In genomic region chr1:7298145-7298544, GRCh38 we compare ENCODE assay signal across 27 cellular contexts.
DNase-seq lines count a peak whose midpoint lies in the region; FAIRE-seq and TF ChIP-seq lines count a peak whose summit lies in the region.
"Had no signal": no experiment of that assay in that cellular context is flagged by ENCODE, and none has a peak within 500 bp of the region (broad histone marks: within the 10 kb centered on the region; RNA-seq: fewer than 3 reads in every experiment).

No MANE protein-coding gene starts in this region.

- H3K27ac ChIP-seq in H9 (ENCODE audit: insufficient read length, low read depth, low read length), result peak overlapping the region; percentile 7
- peak overlapping the region; percentile 85 for H3K27ac ChIP-seq in SK-N-MC
- H3K27ac ChIP-seq in hepatocyte, result no peak overlapping the region
- H3K27ac ChIP-seq in ovary, result no peak overlapping the region
- H3K27ac ChIP-seq: breast epithelium, HL-60, prostate gland had no signal

- H3K4me3 Mint-ChIP-seq in H9, result peak overlapping the region in 1 of 2 experiments; percentile 41; a peak in 1 of 5 replicates
- H3K4me3 Mint-ChIP-seq: activated T-helper 17 cell treated with anti-CD3 and anti-CD28 coated beads, Interleukin-2, amount 50 U/mL, for 72 hours; dendritic cell treated with granulocyte-macrophage colony-stimulating factor and Interleukin-4, amounts not matched to agents 40 ng/mL and 50 ng/mL, for 4 days; memory B cell; nephron progenitor cell had no signal

- intact Hi-C loops in ovary (cut with DNase I), result no loop called here

- H3K36me3 Mint-ChIP-seq in H9 (ENCODE audit: insufficient read depth in 1 of 3, low read depth in 3 of 3), result peaks cover 7 to 12% (median 12%) of the 10 kb centered on the region in 3 experiments; a peak in 6 of 7 replicates
- H3K36me3 Mint-ChIP-seq: memory B cell had no signal

- H4K20me1 ChIP-seq in H9 (ENCODE audit: control insufficient read depth, insufficient read depth, insufficient read length), result no peaks in the 10 kb centered on the region
- no peaks in the 10 kb centered on the region for H4K20me1 ChIP-seq in hepatocyte (ENCODE audit: insufficient read depth, poor library complexity, severe bottlenecking)

- H3K23me2 ChIP-seq in H9 (ENCODE audit: insufficient read length, low read depth, low read length, poor library complexity, severe bottlenecking), result no peaks in the 10 kb centered on the region

- H3K27me3 Mint-ChIP-seq in H9 (ENCODE audit: low read depth), result no peaks in the 10 kb centered on the region; the same call in 1 of the 2 replicates

- H3K4ac ChIP-seq in H9 (ENCODE audit: low read depth, low read length), result no peak overlapping the region

- H3K56ac ChIP-seq in H9 (ENCODE audit: insufficient read length, low read depth, low read length), result no peak overlapping the region

- no peak overlapping the region for H2BK12ac ChIP-seq in H9 (ENCODE audit: insufficient read length, low read depth, low read length)

- no peak overlapping the region for H3T11ph ChIP-seq in H9 (ENCODE audit: low read length)

- H3K79me1 ChIP-seq in H9 (ENCODE audit: insufficient read depth, low read depth, low read length, poor library complexity, severe bottlenecking), result no peaks in the 10 kb centered on the region

- TF ChIP-seq POLR2A in ovary (IDR thresholded peaks at IDR 0.05), result no peak

- no peak overlapping the region for H4K91ac ChIP-seq in H9 (ENCODE audit: insufficient read length, low read depth, low read length)

- peaks cover 63 to 79% of the 10 kb centered on the region in 2 experiments for H3K4me1 Mint-ChIP-seq in H9
- H3K4me1 Mint-ChIP-seq: activated T-helper 17 cell treated with anti-CD3 and anti-CD28 coated beads, Interleukin-2, amount 50 U/mL, for 72 hours; memory B cell had no signal

- TF ChIP-seq CTCF in H9 (conservative IDR thresholded peaks at IDR 0.05), result no peak
- TF ChIP-seq CTCF in hepatocyte (IDR thresholded peaks at IDR 0.05; ENCODE audit: poor library complexity), result no peak
- no peak for TF ChIP-seq CTCF in ovary (IDR thresholded peaks at IDR 0.05)

- H3K4me1 ChIP-seq in H9 (ENCODE audit: insufficient read depth, low read length) (peaks cover 19% of the 10 kb centered on the region; the same call in 1 of the 2 replicates), hepatocyte (ENCODE audit: insufficient read depth) (peaks cover 27% of the 10 kb centered on the region), skeletal muscle satellite cell (ENCODE audit: control insufficient read depth, insufficient read depth, low read length) (peaks cover 62% of the 10 kb centered on the region), ovary (ENCODE audit: insufficient read depth) (peaks cover 5% of the 10 kb centered on the region)
- H3K4me1 ChIP-seq: prostate gland had no signal

- H3K4me2 ChIP-seq in H9 (ENCODE audit: insufficient read depth, insufficient read length, low read length), result no peak overlapping the region
- H3K4me2 ChIP-seq in hepatocyte, result peak overlapping the region; percentile 15
- peak overlapping the region; percentile 73 for H3K4me2 ChIP-seq in skeletal muscle satellite cell (ENCODE audit: low read length)

- peak overlapping the region; percentile 41 to 88 (median 81); a peak in 5 of 7 replicates for H3K27ac Mint-ChIP-seq in H9
- H3K27ac Mint-ChIP-seq: activated T-helper 17 cell treated with anti-CD3 and anti-CD28 coated beads, Interleukin-2, amount 50 U/mL, for 72 hours; dendritic cell treated with granulocyte-macrophage colony-stimulating factor and Interleukin-4, amounts not matched to agents 40 ng/mL and 50 ng/mL, for 4 days; memory B cell; nephron progenitor cell had no signal

- H2BK15ac ChIP-seq in H9 (ENCODE audit: low read depth, low read length), result no peak overlapping the region

- H3K9ac ChIP-seq in H9 (ENCODE audit: extremely low read depth, insufficient read length, low read length) (no peak overlapping the region), SK-N-MC (ENCODE audit: insufficient read length) (no peak overlapping the region), skeletal muscle satellite cell (ENCODE audit: low read depth, low read length) (peak overlapping the region; percentile 81)

- H2BK5ac ChIP-seq in H9 (ENCODE audit: insufficient read length, low read length), result no peak overlapping the region

- FAIRE-seq in urothelium cell line (lab: Jason Lieb, UNC), result no peak
- FAIRE-seq: small intestine had no signal

- no peak overlapping the region for H2BK120ac ChIP-seq in H9 (ENCODE audit: low read depth, low read length, poor library complexity, severe bottlenecking)

- no peak overlapping the region for H4K8ac ChIP-seq in H9 (replicated peaks; ENCODE audit: insufficient read length, low read depth, low read length)

- H3K9me3 Mint-ChIP-seq in H9, result peaks cover 14 to 16% of the 10 kb centered on the region in 2 experiments
- H3K9me3 Mint-ChIP-seq: dendritic cell treated with granulocyte-macrophage colony-stimulating factor and Interleukin-4, amounts not matched to agents 40 ng/mL and 50 ng/mL, for 4 days had no signal

- no peaks in the 10 kb centered on the region for H3K9me2 ChIP-seq in hepatocyte (replicated peaks; ENCODE audit: insufficient read depth)

- H3K27me3 ChIP-seq in H9 (ENCODE audit: insufficient read depth, low read length) (no peaks in the 10 kb centered on the region), hepatocyte (no peaks in the 10 kb centered on the region), skeletal muscle satellite cell (ENCODE audit: control insufficient read depth, insufficient read depth, low read length) (no peaks in the 10 kb centered on the region), ovary (no peaks in the 10 kb centered on the region)

- H3K36me3 ChIP-seq in SK-N-MC (ENCODE audit: insufficient read depth, low read length) (no peaks in the 10 kb centered on the region), hepatocyte (replicated peaks; ENCODE audit: insufficient read depth, low read depth) (no peaks in the 10 kb centered on the region), skeletal muscle satellite cell (ENCODE audit: insufficient read depth, low read length) (no peaks in the 10 kb centered on the region), ovary (no peaks in the 10 kb centered on the region)
- H3K36me3 ChIP-seq: breast epithelium, prostate gland had no signal

- H3K14ac ChIP-seq in H9 (ENCODE audit: insufficient read depth, low read length), result no peak overlapping the region

- H3K18ac ChIP-seq in H9 (ENCODE audit: insufficient read length, low read depth, low read length), result no peak overlapping the region

- H2BK20ac ChIP-seq in H9 (ENCODE audit: low read depth, low read length, poor library complexity, severe bottlenecking), result no peak overlapping the region

- H2AFZ ChIP-seq in H9 (ENCODE audit: low read length), result no peak overlapping the region
- H2AFZ ChIP-seq in hepatocyte, result no peak overlapping the region

- peak overlapping the region; percentile 29; the same call in 1 of the 2 replicates for H3K4me3 ChIP-seq in SK-N-MC
- H3K4me3 ChIP-seq in hepatocyte, result no peak overlapping the region
- H3K4me3 ChIP-seq in skeletal muscle satellite cell (ENCODE audit: low read length), result no peak overlapping the region
- H3K4me3 ChIP-seq in ovary, result no peak overlapping the region
- H3K4me3 ChIP-seq: breast epithelium, prostate gland had no signal

- no peak for DNase-seq in H9
- DNase-seq in SK-N-MC (ENCODE audit: low read depth, low spot score), result no peak
- DNase-seq in hepatocyte (ENCODE audit: low spot score), result no peak
- DNase-seq in ovary, result no peak
- no peak for DNase-seq in DMS53 treated with DMSO at 0.1 percent for 48 hours (lab: John Stamatoyannopoulos, UW; ENCODE audit: unreplicated experiment)
- no peak for DNase-seq in activated T-cell treated with anti-CD3 and anti-CD28 coated beads for 4 hours
- DNase-seq in urothelium cell line (ENCODE audit: low spot score), result no peak
- DNase-seq: activated CD4-positive, alpha-beta T cell treated with anti-CD3 and anti-CD28 coated beads for 4 hours; AML-193; DMS79 treated with DMSO at 0.1 percent for 48 hours; hypothalamus; MM.1S; NCI-H1436; NCI-H524 treated with DMSO at 0.1 percent for 48 hours; nephron progenitor cell; Right ventricle myocardium superior; small intestine; stimulated activated CD4-positive, alpha-beta T cell treated with anti-CD3 and anti-CD28 coated beads, Interleukin-4, amount 100 ng/mL, for 4 hours; T-helper 1 cell; trophoblast cell had no signal

- H3K79me2 ChIP-seq in H9 (ENCODE audit: insufficient read depth, low read length), result no peaks in the 10 kb centered on the region
- no peaks in the 10 kb centered on the region for H3K79me2 ChIP-seq in hepatocyte

- H3K9me3 ChIP-seq in H9 (ENCODE audit: control insufficient read depth, low read depth, low read length) (no peaks in the 10 kb centered on the region), SK-N-MC (ENCODE audit: low read depth, low read length) (no peaks in the 10 kb centered on the region), hepatocyte (ENCODE audit: low read depth) (no peaks in the 10 kb centered on the region), skeletal muscle satellite cell (replicated peaks; ENCODE audit: low read length) (no peaks in the 10 kb centered on the region), ovary (no peaks in the 10 kb centered on the region)
- H3K9me3 ChIP-seq: prostate gland had no signal

- no peak overlapping the region for H2AK5ac ChIP-seq in H9 (ENCODE audit: insufficient read length, low read length)

- no peak overlapping the region for H4K5ac ChIP-seq in H9 (ENCODE audit: insufficient read length, low read depth, low read length)

- no peak for TF ChIP-seq EP300 in ovary (IDR thresholded peaks at IDR 0.05)

- no CpG with 5 or more reads among the region's 4 CpGs for WGBS in H9 (ENCODE audit: extremely low coverage, insufficient read length, low lambda C conversion rate)
- 80% methylated on average over 4 of the region's 4 CpGs for WGBS in hepatocyte (ENCODE audit: low lambda C conversion rate, missing lambda C conversion rate)
- 66 to 75% (median 73%) methylated on average over 4 of the region's 4 CpGs for WGBS in ovary, 3 donors

- H3K23ac ChIP-seq in H9 (ENCODE audit: insufficient read length, low read depth, low read length), result no peak overlapping the region

Comparison
In these comparisons a context has a peak if more than half of its experiments do, and no peak if none do; other contexts are left out.
1. H3K27ac ChIP-seq: peak in H9 (single experiment) and SK-N-MC (single experiment); none in hepatocyte (single experiment) and ovary (0 of 2).